1 cellular context compared by ENCODE assay signal in the genomic region with DNA sequence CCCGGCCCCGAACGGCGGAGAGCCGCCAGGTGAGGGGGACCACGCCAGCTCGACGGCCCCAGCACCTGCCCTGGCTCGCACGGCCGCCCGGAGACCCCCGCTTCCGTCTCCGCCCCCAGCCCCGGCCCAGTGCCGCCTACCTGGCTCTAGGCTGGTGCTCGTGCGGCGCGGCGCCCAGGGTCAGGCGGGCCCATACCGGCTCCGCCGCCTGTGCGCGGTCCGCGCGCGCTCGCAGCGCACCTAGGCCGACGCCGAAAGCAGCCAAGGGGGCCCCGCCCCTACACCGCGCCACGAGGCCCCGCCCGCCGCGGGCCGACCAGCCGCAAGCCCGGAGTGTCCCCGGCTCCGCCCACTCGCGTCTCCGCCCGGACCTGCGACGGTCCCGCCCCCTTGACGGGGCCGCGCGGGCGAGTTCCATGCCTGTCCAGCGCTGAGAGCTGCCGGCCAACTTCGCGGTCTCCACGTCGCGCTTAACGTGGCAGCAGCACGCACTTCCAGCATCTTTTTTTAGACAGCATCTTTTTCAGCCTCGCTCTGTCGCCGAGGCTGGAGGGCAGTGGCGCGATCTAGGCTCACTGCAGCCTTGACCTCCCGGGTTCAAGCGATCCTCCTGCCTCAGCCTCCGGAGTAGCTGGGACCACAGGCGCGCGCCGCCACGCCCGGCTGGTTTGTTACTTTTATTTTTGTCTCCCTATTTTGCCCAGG.
TF ChIP-seq lines count a peak whose summit lies in the region.

A gene with protein sequence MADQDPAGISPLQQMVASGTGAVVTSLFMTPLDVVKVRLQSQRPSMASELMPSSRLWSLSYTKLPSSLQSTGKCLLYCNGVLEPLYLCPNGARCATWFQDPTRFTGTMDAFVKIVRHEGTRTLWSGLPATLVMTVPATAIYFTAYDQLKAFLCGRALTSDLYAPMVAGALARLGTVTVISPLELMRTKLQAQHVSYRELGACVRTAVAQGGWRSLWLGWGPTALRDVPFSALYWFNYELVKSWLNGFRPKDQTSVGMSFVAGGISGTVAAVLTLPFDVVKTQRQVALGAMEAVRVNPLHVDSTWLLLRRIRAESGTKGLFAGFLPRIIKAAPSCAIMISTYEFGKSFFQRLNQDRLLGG (minus strand): TSS at position 253 of the 705 bp plus-strand sequence. CDS start 1,261 bp downstream, outside the sequence.

TF ChIP-seq in HepG2, 621 proteins besides CTCF, POLR2A, EP300 and RAD21 (continued from another document and continues in another):
- TF ChIP-seq, protein P1, sequence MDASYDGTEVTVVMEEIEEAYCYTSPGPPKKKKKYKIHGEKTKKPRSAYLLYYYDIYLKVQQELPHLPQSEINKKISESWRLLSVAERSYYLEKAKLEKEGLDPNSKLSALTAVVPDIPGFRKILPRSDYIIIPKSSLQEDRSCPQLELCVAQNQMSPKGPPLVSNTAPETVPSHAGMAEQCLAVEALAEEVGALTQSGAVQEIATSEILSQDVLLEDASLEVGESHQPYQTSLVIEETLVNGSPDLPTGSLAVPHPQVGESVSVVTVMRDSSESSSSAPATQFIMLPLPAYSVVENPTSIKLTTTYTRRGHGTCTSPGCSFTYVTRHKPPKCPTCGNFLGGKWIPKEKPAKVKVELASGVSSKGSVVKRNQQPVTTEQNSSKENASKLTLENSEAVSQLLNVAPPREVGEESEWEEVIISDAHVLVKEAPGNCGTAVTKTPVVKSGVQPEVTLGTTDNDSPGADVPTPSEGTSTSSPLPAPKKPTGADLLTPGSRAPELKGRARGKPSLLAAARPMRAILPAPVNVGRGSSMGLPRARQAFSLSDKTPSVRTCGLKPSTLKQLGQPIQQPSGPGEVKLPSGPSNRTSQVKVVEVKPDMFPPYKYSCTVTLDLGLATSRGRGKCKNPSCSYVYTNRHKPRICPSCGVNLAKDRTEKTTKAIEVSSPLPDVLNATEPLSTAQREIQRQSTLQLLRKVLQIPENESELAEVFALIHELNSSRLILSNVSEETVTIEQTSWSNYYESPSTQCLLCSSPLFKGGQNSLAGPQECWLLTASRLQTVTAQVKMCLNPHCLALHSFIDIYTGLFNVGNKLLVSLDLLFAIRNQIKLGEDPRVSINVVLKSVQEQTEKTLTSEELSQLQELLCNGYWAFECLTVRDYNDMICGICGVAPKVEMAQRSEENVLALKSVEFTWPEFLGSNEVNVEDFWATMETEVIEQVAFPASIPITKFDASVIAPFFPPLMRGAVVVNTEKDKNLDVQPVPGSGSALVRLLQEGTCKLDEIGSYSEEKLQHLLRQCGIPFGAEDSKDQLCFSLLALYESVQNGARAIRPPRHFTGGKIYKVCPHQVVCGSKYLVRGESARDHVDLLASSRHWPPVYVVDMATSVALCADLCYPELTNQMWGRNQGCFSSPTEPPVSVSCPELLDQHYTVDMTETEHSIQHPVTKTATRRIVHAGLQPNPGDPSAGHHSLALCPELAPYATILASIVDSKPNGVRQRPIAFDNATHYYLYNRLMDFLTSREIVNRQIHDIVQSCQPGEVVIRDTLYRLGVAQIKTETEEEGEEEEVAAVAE (CRISPR knock-in tag; IDR thresholded peaks at IDR 0.05; ENCODE audit: borderline replicate concordance) = no peak
- TF ChIP-seq, protein P2, sequence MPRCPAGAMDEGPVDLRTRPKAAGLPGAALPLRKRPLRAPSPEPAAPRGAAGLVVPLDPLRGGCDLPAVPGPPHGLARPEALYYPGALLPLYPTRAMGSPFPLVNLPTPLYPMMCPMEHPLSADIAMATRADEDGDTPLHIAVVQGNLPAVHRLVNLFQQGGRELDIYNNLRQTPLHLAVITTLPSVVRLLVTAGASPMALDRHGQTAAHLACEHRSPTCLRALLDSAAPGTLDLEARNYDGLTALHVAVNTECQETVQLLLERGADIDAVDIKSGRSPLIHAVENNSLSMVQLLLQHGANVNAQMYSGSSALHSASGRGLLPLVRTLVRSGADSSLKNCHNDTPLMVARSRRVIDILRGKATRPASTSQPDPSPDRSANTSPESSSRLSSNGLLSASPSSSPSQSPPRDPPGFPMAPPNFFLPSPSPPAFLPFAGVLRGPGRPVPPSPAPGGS (CRISPR knock-in tag; IDR thresholded peaks at IDR 0.05) = peak; percentile 79; the same call in 1 of the 2 replicates
- no peak; the same call in 1 of the 2 replicates for TF ChIP-seq NR2C2 (CRISPR knock-in tag; IDR thresholded peaks at IDR 0.05; ENCODE audit: borderline replicate concordance)
- no peak for TF ChIP-seq DPF2 (CRISPR knock-in tag; IDR thresholded peaks at IDR 0.05; ENCODE audit: borderline replicate concordance, low read depth)
- no peak for TF ChIP-seq ZNF737 (CRISPR knock-in tag; IDR thresholded peaks at IDR 0.05; ENCODE audit: borderline replicate concordance)
- TF ChIP-seq, protein P3, sequence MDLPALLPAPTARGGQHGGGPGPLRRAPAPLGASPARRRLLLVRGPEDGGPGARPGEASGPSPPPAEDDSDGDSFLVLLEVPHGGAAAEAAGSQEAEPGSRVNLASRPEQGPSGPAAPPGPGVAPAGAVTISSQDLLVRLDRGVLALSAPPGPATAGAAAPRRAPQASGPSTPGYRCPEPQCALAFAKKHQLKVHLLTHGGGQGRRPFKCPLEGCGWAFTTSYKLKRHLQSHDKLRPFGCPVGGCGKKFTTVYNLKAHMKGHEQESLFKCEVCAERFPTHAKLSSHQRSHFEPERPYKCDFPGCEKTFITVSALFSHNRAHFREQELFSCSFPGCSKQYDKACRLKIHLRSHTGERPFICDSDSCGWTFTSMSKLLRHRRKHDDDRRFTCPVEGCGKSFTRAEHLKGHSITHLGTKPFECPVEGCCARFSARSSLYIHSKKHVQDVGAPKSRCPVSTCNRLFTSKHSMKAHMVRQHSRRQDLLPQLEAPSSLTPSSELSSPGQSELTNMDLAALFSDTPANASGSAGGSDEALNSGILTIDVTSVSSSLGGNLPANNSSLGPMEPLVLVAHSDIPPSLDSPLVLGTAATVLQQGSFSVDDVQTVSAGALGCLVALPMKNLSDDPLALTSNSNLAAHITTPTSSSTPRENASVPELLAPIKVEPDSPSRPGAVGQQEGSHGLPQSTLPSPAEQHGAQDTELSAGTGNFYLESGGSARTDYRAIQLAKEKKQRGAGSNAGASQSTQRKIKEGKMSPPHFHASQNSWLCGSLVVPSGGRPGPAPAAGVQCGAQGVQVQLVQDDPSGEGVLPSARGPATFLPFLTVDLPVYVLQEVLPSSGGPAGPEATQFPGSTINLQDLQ (CRISPR knock-in tag; IDR thresholded peaks at IDR 0.05) = 0 out of 2 replicates have a peak, but pooled peaks have one; percentile 40
- TF ChIP-seq ZNF577 (CRISPR knock-in tag; IDR thresholded peaks at IDR 0.05; ENCODE audit: borderline replicate concordance, low read depth) = no peak; the same call in 1 of the 2 replicates
- TF ChIP-seq ZMAT3 (CRISPR knock-in tag; conservative IDR thresholded peaks at IDR 0.05) = peak; percentile 96; the same call in 1 of the 2 replicates
- TF ChIP-seq, protein P4, sequence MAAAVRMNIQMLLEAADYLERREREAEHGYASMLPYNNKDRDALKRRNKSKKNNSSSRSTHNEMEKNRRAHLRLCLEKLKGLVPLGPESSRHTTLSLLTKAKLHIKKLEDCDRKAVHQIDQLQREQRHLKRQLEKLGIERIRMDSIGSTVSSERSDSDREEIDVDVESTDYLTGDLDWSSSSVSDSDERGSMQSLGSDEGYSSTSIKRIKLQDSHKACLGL (CRISPR knock-in tag; IDR thresholded peaks at IDR 0.05) = no peak; the same call in 1 of the 2 replicates
- TF ChIP-seq IRF2 (CRISPR knock-in tag; IDR thresholded peaks at IDR 0.05) = peak; percentile 76; the same call in 1 of the 2 replicates
- TF ChIP-seq NONO (IDR thresholded peaks at IDR 0.05) = no peak
- TF ChIP-seq NONO (CRISPR knock-in tag; conservative IDR thresholded peaks at IDR 0.05) = peak; percentile 34; the same call in 1 of the 2 replicates
- no peak for TF ChIP-seq ZNF292 (CRISPR knock-in tag; IDR thresholded peaks at IDR 0.05; ENCODE audit: borderline replicate concordance, low read depth)
- TF ChIP-seq, protein P5, sequence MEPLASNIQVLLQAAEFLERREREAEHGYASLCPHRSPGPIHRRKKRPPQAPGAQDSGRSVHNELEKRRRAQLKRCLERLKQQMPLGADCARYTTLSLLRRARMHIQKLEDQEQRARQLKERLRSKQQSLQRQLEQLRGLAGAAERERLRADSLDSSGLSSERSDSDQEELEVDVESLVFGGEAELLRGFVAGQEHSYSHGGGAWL (CRISPR knock-in tag; IDR thresholded peaks at IDR 0.05) = peak; percentile 58; the same call in 1 of the 2 replicates
- TF ChIP-seq, protein P6, sequence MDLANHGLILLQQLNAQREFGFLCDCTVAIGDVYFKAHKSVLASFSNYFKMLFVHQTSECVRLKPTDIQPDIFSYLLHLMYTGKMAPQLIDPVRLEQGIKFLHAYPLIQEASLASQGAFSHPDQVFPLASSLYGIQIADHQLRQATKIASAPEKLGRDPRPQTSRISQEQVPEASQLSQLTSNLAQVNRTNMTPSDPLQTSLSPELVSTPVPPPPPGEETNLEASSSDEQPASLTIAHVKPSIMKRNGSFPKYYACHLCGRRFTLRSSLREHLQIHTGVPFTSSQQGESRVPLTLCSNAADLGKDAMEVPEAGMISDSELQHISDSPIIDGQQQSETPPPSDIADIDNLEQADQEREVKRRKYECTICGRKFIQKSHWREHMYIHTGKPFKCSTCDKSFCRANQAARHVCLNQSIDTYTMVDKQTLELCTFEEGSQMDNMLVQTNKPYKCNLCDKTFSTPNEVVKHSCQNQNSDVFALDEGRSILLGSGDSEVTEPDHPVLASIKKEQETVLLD (CRISPR knock-in tag; IDR thresholded peaks at IDR 0.05; ENCODE audit: low read depth) = peak; percentile 85
- no peak for TF ChIP-seq ZNF720 (CRISPR knock-in tag; IDR thresholded peaks at IDR 0.05)
- TF ChIP-seq, protein P7, sequence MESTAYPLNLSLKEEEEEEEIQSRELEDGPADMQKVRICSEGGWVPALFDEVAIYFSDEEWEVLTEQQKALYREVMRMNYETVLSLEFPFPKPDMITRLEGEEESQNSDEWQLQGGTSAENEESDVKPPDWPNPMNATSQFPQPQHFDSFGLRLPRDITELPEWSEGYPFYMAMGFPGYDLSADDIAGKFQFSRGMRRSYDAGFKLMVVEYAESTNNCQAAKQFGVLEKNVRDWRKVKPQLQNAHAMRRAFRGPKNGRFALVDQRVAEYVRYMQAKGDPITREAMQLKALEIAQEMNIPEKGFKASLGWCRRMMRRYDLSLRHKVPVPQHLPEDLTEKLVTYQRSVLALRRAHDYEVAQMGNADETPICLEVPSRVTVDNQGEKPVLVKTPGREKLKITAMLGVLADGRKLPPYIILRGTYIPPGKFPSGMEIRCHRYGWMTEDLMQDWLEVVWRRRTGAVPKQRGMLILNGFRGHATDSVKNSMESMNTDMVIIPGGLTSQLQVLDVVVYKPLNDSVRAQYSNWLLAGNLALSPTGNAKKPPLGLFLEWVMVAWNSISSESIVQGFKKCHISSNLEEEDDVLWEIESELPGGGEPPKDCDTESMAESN (CRISPR knock-in tag; conservative IDR thresholded peaks at IDR 0.05) = peak; percentile 73; the same call in 1 of the 2 replicates
- peak; percentile 78; the same call in 1 of the 2 replicates for TF ChIP-seq MXD4 (CRISPR knock-in tag; IDR thresholded peaks at IDR 0.05)
- TF ChIP-seq, protein P8, sequence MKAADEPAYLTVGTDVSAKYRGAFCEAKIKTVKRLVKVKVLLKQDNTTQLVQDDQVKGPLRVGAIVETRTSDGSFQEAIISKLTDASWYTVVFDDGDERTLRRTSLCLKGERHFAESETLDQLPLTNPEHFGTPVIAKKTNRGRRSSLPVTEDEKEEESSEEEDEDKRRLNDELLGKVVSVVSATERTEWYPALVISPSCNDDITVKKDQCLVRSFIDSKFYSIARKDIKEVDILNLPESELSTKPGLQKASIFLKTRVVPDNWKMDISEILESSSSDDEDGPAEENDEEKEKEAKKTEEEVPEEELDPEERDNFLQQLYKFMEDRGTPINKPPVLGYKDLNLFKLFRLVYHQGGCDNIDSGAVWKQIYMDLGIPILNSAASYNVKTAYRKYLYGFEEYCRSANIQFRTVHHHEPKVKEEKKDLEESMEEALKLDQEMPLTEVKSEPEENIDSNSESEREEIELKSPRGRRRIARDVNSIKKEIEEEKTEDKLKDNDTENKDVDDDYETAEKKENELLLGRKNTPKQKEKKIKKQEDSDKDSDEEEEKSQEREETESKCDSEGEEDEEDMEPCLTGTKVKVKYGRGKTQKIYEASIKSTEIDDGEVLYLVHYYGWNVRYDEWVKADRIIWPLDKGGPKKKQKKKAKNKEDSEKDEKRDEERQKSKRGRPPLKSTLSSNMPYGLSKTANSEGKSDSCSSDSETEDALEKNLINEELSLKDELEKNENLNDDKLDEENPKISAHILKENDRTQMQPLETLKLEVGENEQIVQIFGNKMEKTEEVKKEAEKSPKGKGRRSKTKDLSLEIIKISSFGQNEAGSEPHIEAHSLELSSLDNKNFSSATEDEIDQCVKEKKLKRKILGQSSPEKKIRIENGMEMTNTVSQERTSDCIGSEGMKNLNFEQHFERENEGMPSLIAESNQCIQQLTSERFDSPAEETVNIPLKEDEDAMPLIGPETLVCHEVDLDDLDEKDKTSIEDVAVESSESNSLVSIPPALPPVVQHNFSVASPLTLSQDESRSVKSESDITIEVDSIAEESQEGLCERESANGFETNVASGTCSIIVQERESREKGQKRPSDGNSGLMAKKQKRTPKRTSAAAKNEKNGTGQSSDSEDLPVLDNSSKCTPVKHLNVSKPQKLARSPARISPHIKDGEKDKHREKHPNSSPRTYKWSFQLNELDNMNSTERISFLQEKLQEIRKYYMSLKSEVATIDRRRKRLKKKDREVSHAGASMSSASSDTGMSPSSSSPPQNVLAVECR (CRISPR knock-in tag; IDR thresholded peaks at IDR 0.05; ENCODE audit: borderline replicate concordance) = peak; percentile 90
- TF ChIP-seq FOSL1 (CRISPR knock-in tag; IDR thresholded peaks at IDR 0.05; ENCODE audit: borderline replicate concordance) = peak; percentile 6; the same call in 1 of the 2 replicates
- no peak for TF ChIP-seq PHB2 (IDR thresholded peaks at IDR 0.05; ENCODE audit: partially characterized antibody)
- TF ChIP-seq ISX (CRISPR knock-in tag; conservative IDR thresholded peaks at IDR 0.05) = no peak
- 0 out of 2 replicates have a peak, but pooled peaks have one; percentile 69 for TF ChIP-seq ZNF180 (CRISPR knock-in tag; IDR thresholded peaks at IDR 0.05; ENCODE audit: borderline replicate concordance, low read depth)
- TF ChIP-seq ZNF557 (CRISPR knock-in tag; IDR thresholded peaks at IDR 0.05) = no peak
- TF ChIP-seq, protein P9, sequence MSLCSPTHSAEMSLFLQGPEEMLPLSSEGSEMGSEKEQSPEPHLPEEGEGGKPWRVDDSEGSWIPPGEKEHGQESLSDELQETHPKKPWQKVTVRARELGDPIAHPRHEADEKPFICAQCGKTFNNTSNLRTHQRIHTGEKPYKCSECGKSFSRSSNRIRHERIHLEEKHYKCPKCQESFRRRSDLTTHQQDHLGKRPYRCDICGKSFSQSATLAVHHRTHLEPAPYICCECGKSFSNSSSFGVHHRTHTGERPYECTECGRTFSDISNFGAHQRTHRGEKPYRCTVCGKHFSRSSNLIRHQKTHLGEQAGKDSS (CRISPR knock-in tag; IDR thresholded peaks at IDR 0.05; ENCODE audit: borderline replicate concordance, low read depth) = no peak; the same call in 1 of the 2 replicates
- TF ChIP-seq ELF3 (CRISPR knock-in tag; IDR thresholded peaks at IDR 0.05) = 0 out of 2 replicates have a peak, but pooled peaks have one; percentile 60
- TF ChIP-seq NFRKB (IDR thresholded peaks at IDR 0.05) = no peak
